2 cellular contexts compared by ENCODE assay signal in the genomic region with DNA sequence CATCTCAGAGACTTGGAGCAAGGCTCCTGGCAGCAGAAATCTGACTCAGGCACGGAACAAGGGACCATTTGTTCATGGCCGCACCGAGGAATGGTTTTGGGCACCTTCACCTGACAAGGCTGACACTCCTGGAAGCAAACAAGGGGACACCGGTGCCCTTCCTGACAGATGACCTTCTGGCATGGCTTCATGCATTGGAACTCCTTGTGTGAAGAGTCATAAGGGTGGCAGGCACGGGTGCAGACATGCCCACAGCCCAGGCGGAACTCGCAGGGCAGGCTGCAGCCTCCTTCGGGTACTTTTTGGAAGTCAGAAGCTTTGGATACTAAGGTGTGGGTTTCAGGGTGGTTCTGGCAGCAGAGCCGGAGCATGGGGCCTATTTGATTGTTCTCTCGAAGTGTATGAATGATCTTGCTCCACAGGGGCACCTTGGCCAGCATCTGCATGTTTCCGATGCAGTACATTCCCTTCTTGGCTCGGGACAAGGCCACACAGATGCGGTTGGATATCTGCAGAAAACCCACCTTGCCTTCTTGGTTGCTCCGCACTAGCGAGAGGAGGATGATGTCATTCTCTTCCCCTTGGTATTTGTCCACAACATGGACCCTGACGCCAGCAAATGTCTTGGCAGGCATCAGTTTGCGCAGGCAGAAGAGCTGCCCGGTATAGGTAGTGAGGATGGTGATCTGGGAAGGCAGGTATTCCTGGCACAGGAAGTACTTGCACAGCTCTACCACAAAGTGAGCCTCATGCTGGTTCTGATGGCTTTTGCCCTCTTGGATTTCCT.
TF ChIP-seq lines count a peak whose summit lies in the region.

No MANE protein-coding gene starts in this region.

TF ChIP-seq in HCT116, 20 proteins besides CTCF, POLR2A, EP300 and RAD21:
- TF ChIP-seq EZH2 (IDR thresholded peaks at IDR 0.05) (no peak), EGR1 (IDR thresholded peaks at IDR 0.05; ENCODE audit: low read depth) (no peak), CEBPB (IDR thresholded peaks at IDR 0.05; ENCODE audit: low read depth) (no peak), SP1 (IDR thresholded peaks at IDR 0.05; ENCODE audit: low read depth) (no peak), CBX3 (IDR thresholded peaks at IDR 0.05; ENCODE audit: low read depth) (no peak), ZFX (IDR thresholded peaks at IDR 0.05) (no peak), POLR2AphosphoS5 (IDR thresholded peaks at IDR 0.05; ENCODE audit: low read depth, low read length) (no peak), SRF (IDR thresholded peaks at IDR 0.05; ENCODE audit: low read depth) (no peak), FOSL1 (IDR thresholded peaks at IDR 0.05; ENCODE audit: low read depth) (no peak), SIN3A (IDR thresholded peaks at IDR 0.05; ENCODE audit: low read depth) (no peak), JUND (IDR thresholded peaks at IDR 0.05) (no peak), ZNF274 (IDR thresholded peaks at IDR 0.05; ENCODE audit: low read depth, low read length) (no peak), EZH2phosphoT487 (IDR thresholded peaks at IDR 0.05; ENCODE audit: borderline replicate concordance) (no peak), ELF1 (IDR thresholded peaks at IDR 0.05; ENCODE audit: borderline replicate concordance, low read depth) (no peak)
- TF ChIP-seq, protein P1, sequence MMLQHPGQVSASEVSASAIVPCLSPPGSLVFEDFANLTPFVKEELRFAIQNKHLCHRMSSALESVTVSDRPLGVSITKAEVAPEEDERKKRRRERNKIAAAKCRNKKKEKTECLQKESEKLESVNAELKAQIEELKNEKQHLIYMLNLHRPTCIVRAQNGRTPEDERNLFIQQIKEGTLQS (IDR thresholded peaks at IDR 0.05), result no peak
- TF ChIP-seq, protein P2, sequence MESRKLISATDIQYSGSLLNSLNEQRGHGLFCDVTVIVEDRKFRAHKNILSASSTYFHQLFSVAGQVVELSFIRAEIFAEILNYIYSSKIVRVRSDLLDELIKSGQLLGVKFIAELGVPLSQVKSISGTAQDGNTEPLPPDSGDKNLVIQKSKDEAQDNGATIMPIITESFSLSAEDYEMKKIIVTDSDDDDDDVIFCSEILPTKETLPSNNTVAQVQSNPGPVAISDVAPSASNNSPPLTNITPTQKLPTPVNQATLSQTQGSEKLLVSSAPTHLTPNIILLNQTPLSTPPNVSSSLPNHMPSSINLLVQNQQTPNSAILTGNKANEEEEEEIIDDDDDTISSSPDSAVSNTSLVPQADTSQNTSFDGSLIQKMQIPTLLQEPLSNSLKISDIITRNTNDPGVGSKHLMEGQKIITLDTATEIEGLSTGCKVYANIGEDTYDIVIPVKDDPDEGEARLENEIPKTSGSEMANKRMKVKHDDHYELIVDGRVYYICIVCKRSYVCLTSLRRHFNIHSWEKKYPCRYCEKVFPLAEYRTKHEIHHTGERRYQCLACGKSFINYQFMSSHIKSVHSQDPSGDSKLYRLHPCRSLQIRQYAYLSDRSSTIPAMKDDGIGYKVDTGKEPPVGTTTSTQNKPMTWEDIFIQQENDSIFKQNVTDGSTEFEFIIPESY (IDR thresholded peaks at IDR 0.05; ENCODE audit: extremely low read depth, insufficient replicate concordance, low read length), result no peak
- TF ChIP-seq, protein P3, sequence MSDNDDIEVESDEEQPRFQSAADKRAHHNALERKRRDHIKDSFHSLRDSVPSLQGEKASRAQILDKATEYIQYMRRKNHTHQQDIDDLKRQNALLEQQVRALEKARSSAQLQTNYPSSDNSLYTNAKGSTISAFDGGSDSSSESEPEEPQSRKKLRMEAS (IDR thresholded peaks at IDR 0.05), result no peak

TF ChIP-seq in GM12878, 131 proteins besides CTCF, POLR2A, EP300 and RAD21:
- TF ChIP-seq GABPA (IDR thresholded peaks at IDR 0.05; ENCODE audit: low read depth) (no peak), ZSCAN29 (IDR thresholded peaks at IDR 0.05) (no peak)
- TF ChIP-seq, protein P4, sequence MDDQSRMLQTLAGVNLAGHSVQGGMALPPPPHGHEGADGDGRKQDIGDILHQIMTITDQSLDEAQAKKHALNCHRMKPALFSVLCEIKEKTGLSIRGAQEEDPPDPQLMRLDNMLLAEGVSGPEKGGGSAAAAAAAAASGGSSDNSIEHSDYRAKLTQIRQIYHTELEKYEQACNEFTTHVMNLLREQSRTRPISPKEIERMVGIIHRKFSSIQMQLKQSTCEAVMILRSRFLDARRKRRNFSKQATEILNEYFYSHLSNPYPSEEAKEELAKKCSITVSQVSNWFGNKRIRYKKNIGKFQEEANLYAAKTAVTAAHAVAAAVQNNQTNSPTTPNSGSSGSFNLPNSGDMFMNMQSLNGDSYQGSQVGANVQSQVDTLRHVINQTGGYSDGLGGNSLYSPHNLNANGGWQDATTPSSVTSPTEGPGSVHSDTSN (IDR thresholded peaks at IDR 0.05; ENCODE audit: insufficient replicate concordance, low read depth, low read length), result no peak
